9 cellular contexts compared by ENCODE assay signal in the genomic region with DNA sequence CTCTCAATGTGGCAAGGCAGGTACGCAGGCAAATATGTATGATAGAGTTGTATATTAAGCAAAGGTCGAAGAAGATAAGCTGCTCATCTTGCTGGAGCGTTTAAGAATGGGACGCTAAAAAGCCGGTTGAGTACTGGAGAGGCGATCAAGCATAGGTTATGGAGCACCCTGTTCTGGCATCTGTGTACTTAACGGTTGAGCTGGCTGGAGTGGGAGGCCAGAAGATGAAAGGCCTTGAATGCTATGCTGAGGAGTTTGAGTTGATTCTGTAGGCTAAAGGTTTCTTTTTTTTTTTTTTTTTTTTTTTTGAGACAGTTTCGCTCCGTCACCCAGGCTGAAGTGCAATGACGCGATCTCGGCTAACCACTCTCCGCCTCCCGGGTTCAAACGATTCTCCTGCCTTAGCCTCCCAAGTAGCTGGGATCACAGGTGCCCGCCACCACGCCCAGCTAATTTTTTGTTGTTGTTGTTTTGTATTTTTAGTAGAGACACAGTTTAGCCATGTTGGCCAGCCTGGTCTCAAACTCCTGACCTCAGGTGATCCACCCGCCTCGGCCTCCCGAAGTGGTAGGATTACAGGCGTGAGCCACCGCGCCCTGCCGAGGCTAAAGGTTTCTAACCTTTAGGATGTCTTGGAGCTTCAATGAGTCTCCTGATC. TPM values are rescaled to one million over a fixed set of nuclear protein-coding genes. Genes with fewer than 3 reads are reported as not detected.
DNase-seq lines count a peak whose midpoint lies in the region; ATAC-seq and TF ChIP-seq lines count a peak whose summit lies in the region.
"Had no signal": no experiment of that assay in that cellular context is flagged by ENCODE, and none has a peak within 500 bp of the region (broad histone marks: within the 10 kb centered on the region; RNA-seq: fewer than 3 reads in every experiment).

No MANE protein-coding gene starts in this region.

- H3K4me1 Mint-ChIP-seq in activated T-helper 1 cell treated with anti-CD3 and anti-CD28 coated beads, Interleukin-12 subunit alpha, Interleukin-12 subunit beta, Interleukin-2, Interleukin-4 antibody, amounts not matched to agents 30 ng/mL and 10 ng/mL and 1 ng/mL, durations not matched to agents 14 hours and 24 hours and 36 hours (ENCODE audit: low read depth) = peaks cover 38% of the 10 kb centered on the region

- H3K4me3 Mint-ChIP-seq in activated T-helper 1 cell treated with anti-CD3 and anti-CD28 coated beads, Interleukin-12 subunit alpha, Interleukin-12 subunit beta, Interleukin-2, Interleukin-4 antibody, amounts not matched to agents 30 ng/mL and 10 ng/mL and 1 ng/mL, durations not matched to agents 14 hours and 24 hours and 36 hours = no peak overlapping the region

- peak; percentile 11 for ATAC-seq in left lobe of liver
- ATAC-seq in HG03342 (IDR thresholded peaks at IDR 0.05; ENCODE audit: unreplicated experiment) = no peak
- ATAC-seq in GM21529 (IDR thresholded peaks at IDR 0.05; ENCODE audit: unreplicated experiment) = no peak

- intact Hi-C loops in activated T-helper 1 cell treated with anti-CD3 and anti-CD28 coated beads, Interleukin-12 subunit alpha, Interleukin-12 subunit beta, Interleukin-2, Interleukin-4 antibody, amounts not matched to agents 30 ng/mL and 10 ng/mL and 1 ng/mL, durations not matched to agents 14 hours and 24 hours and 36 hours (cut with micrococcal nuclease) = loop anchor here (1.0 to 10.0 kb wide), 11 partner anchors 11 to 400 kb away; a partner anchor contains a TSS

- TF ChIP-seq CTCF in 22Rv1 (IDR thresholded peaks at IDR 0.05) = no peak
- TF ChIP-seq CTCF in HFF-Myc (IDR thresholded peaks at IDR 0.05; ENCODE audit: low read depth, low read length, missing control alignments) = no peak

- H3K9me3 Mint-ChIP-seq in activated T-helper 1 cell treated with anti-CD3 and anti-CD28 coated beads, Interleukin-12 subunit alpha, Interleukin-12 subunit beta, Interleukin-2, Interleukin-4 antibody, amounts not matched to agents 30 ng/mL and 10 ng/mL and 1 ng/mL, durations not matched to agents 14 hours and 24 hours and 36 hours = no peaks in the 10 kb centered on the region

- peak overlapping the region; percentile 97 for H3K4me3 ChIP-seq in HFF-Myc (replicated peaks; ENCODE audit: low read depth, low read length)

- H3K27ac Mint-ChIP-seq in activated T-helper 1 cell treated with anti-CD3 and anti-CD28 coated beads, Interleukin-12 subunit alpha, Interleukin-12 subunit beta, Interleukin-2, Interleukin-4 antibody, amounts not matched to agents 30 ng/mL and 10 ng/mL and 1 ng/mL, durations not matched to agents 14 hours and 24 hours and 36 hours = peak overlapping the region; percentile 61

- peak overlapping the region; percentile 95 for H3K27ac ChIP-seq in 22Rv1

- peaks cover 21% of the 10 kb centered on the region for H3K36me3 Mint-ChIP-seq in activated T-helper 1 cell treated with anti-CD3 and anti-CD28 coated beads, Interleukin-12 subunit alpha, Interleukin-12 subunit beta, Interleukin-2, Interleukin-4 antibody, amounts not matched to agents 30 ng/mL and 10 ng/mL and 1 ng/mL, durations not matched to agents 14 hours and 24 hours and 36 hours (ENCODE audit: low read depth)

- DNase-seq in HFF-Myc (ENCODE audit: extremely low read depth, low read depth) = no peak
- DNase-seq in activated T-helper 1 cell treated with anti-CD3 and anti-CD28 coated beads, Interleukin-12 subunit alpha, Interleukin-12 subunit beta, Interleukin-2, Interleukin-4 antibody, amounts not matched to agents 30 ng/mL and 10 ng/mL and 1 ng/mL, durations not matched to agents 14 hours and 24 hours and 36 hours (ENCODE audit: low spot score) = no peak
- no peak for DNase-seq in left lobe of liver (ENCODE audit: low spot score)
- no peak for DNase-seq in activated CD4-positive, alpha-beta T cell treated with anti-CD3 and anti-CD28 coated beads for 48 hours
- no peak for DNase-seq in HCEC 1CT

- no peaks in the 10 kb centered on the region for H3K27me3 Mint-ChIP-seq in activated T-helper 1 cell treated with anti-CD3 and anti-CD28 coated beads, Interleukin-12 subunit alpha, Interleukin-12 subunit beta, Interleukin-2, Interleukin-4 antibody, amounts not matched to agents 30 ng/mL and 10 ng/mL and 1 ng/mL, durations not matched to agents 14 hours and 24 hours and 36 hours (ENCODE audit: insufficient read depth)

RNA-seq across cellular contexts. Expression of a gene that starts 0.8 kb away (rescaled TPM):
- 80.1 and 81.8 TPM in 2 replicates for total RNA-seq in activated T-helper 1 cell treated with anti-CD3 and anti-CD28 coated beads, Interleukin-12 subunit alpha, Interleukin-12 subunit beta, Interleukin-2, Interleukin-4 antibody, amounts not matched to agents 30 ng/mL and 10 ng/mL and 1 ng/mL, durations not matched to agents 14 hours and 24 hours and 36 hours
- 18.5 TPM for total RNA-seq in left lobe of liver

RNA-seq across cellular contexts. Expression of a gene that starts 6.4 kb away (rescaled TPM):
- total RNA-seq in activated T-helper 1 cell treated with anti-CD3 and anti-CD28 coated beads, Interleukin-12 subunit alpha, Interleukin-12 subunit beta, Interleukin-2, Interleukin-4 antibody, amounts not matched to agents 30 ng/mL and 10 ng/mL and 1 ng/mL, durations not matched to agents 14 hours and 24 hours and 36 hours = 0.16 TPM in 1 of 2 replicates, not detected in the other
- total RNA-seq in left lobe of liver = not detected
- total RNA-seq: dermis microvascular lymphatic vessel endothelial cell had no signal

RNA-seq across cellular contexts. Expression of a gene that starts 23.9 kb away (rescaled TPM):
- total RNA-seq in activated T-helper 1 cell treated with anti-CD3 and anti-CD28 coated beads, Interleukin-12 subunit alpha, Interleukin-12 subunit beta, Interleukin-2, Interleukin-4 antibody, amounts not matched to agents 30 ng/mL and 10 ng/mL and 1 ng/mL, durations not matched to agents 14 hours and 24 hours and 36 hours = 20.2 and 22.3 TPM in 2 replicates
- total RNA-seq in left lobe of liver = 7.2 TPM

RNA-seq across cellular contexts. Expression of a gene that starts 43.3 kb away (rescaled TPM):
- 221 and 222 TPM in 2 replicates for total RNA-seq in activated T-helper 1 cell treated with anti-CD3 and anti-CD28 coated beads, Interleukin-12 subunit alpha, Interleukin-12 subunit beta, Interleukin-2, Interleukin-4 antibody, amounts not matched to agents 30 ng/mL and 10 ng/mL and 1 ng/mL, durations not matched to agents 14 hours and 24 hours and 36 hours
- total RNA-seq in left lobe of liver = 6.5 TPM
